ENCODE assay signal across 8 cellular contexts in genomic region chr1:21937034-21937371, GRCh38. TPM values are rescaled to one million over a fixed set of nuclear protein-coding genes. Genes with fewer than 3 reads are reported as not detected.
DNase-seq lines count a peak whose midpoint lies in the region; ATAC-seq, FAIRE-seq and TF ChIP-seq lines count a peak whose summit lies in the region.

TSS of gene HSPG2 (minus strand) at chr1:21937310. CDS start at chr1:21937217, 93 bp downstream.

- H3K4me2 ChIP-seq in BLaER1 treated with 17β-estradiol and CSF1 and Interleukin-3, amounts not matched to agents 10 nM and 100 nM, result peak within 1 kb of the TSS; percentile 87 to 98 (median 96)

- peaks cover 63% of the 10 kb centered on the region for H3K4me1 Mint-ChIP-seq in endodermal cell
- peaks cover 12 to 21% (median 18%) of the 10 kb centered on the region in 3 donors for H3K4me1 Mint-ChIP-seq in naive B cell

- peaks cover 0 to 29% (median 11%) of the 10 kb centered on the region in 11 experiments; a peak in 9 of 22 replicates for H4K20me1 ChIP-seq in BLaER1 treated with 17β-estradiol and CSF1 and Interleukin-3, amounts not matched to agents 10 nM and 100 nM

- TF ChIP-seq CTCF in NB4 (IDR thresholded peaks at IDR 0.05; ENCODE audit: low read depth, low read length), result no peak
- no peak for TF ChIP-seq CTCF in endodermal cell (conservative IDR thresholded peaks at IDR 0.05)

- H3K27ac Mint-ChIP-seq in endodermal cell (peak within 1 kb of the TSS; percentile 89), naive B cell (peak within 1 kb of the TSS in 4 of 6 donors; percentile 32 to 82 (median 58))

- H3K36me3 Mint-ChIP-seq in endodermal cell (ENCODE audit: low read depth), result peaks cover 4% of the 10 kb centered on the region
- H3K36me3 Mint-ChIP-seq in naive B cell, result peaks cover 0 to 8% of the 10 kb centered on the region in 2 donors

- no peaks in the 10 kb centered on the region for H3K27me3 Mint-ChIP-seq in endodermal cell (ENCODE audit: insufficient read depth)
- peaks cover 25 to 35% (median 34%) of the 10 kb centered on the region in 3 donors for H3K27me3 Mint-ChIP-seq in naive B cell

- no peaks in the 10 kb centered on the region for H3K9me3 ChIP-seq in BLaER1 treated with 17β-estradiol and CSF1 and Interleukin-3, amounts not matched to agents 10 nM and 100 nM (replicated peaks in 1 of 11)
- no peaks in the 10 kb centered on the region for H3K9me3 ChIP-seq in endodermal cell (ENCODE audit: control insufficient read depth, low read length)

- 0% methylated on average over 42 of the region's 52 CpGs; no CpG with 5 or more reads in 1 of the 2 experiments for WGBS in endodermal cell (ENCODE audit: insufficient coverage in 1 of 2, insufficient read length in 1 of 2), 2 experiments

- ATAC-seq in naive B cell (ENCODE audit: low read depth in 2 of 2), result peak; percentile 44 to 47

- no peak for FAIRE-seq in frontal cortex (lab: Jason Lieb, UNC)

- peak within 1 kb of the TSS; percentile 57 to 83 (median 75) for H3K4me3 ChIP-seq in BLaER1 treated with 17β-estradiol and CSF1 and Interleukin-3, amounts not matched to agents 10 nM and 100 nM
- peak within 1 kb of the TSS; percentile 76 for H3K4me3 ChIP-seq in NB4 (ENCODE audit: low read depth, low read length)
- H3K4me3 ChIP-seq in endodermal cell (ENCODE audit: low read length), result peak within 1 kb of the TSS; percentile 85

- no peaks in the 10 kb centered on the region for H3K36me3 ChIP-seq in BLaER1 treated with 17β-estradiol and CSF1 and Interleukin-3, amounts not matched to agents 10 nM and 100 nM
- H3K36me3 ChIP-seq in endodermal cell (ENCODE audit: control insufficient read depth, insufficient read depth, low read length), result peaks cover 16% of the 10 kb centered on the region

- H3K27ac ChIP-seq in BLaER1 treated with 17β-estradiol and CSF1 and Interleukin-3, amounts not matched to agents 10 nM and 100 nM, result peak within 1 kb of the TSS; percentile 50 to 85 (median 80); a peak in 21 of 22 replicates
- peak within 1 kb of the TSS; percentile 76 for H3K27ac ChIP-seq in endodermal cell (ENCODE audit: low read depth, low read length)

- peaks cover 64 to 84% (median 77%) of the 10 kb centered on the region in 10 experiments for H3K4me1 ChIP-seq in BLaER1 treated with 17β-estradiol and CSF1 and Interleukin-3, amounts not matched to agents 10 nM and 100 nM
- peaks cover 23% of the 10 kb centered on the region for H3K4me1 ChIP-seq in endodermal cell (ENCODE audit: control insufficient read depth, insufficient read depth, low read length)

- H3K9me3 Mint-ChIP-seq in endodermal cell, result no peaks in the 10 kb centered on the region
- no peaks in the 10 kb centered on the region for H3K9me3 Mint-ChIP-seq in naive B cell

- H3K9ac ChIP-seq in BLaER1 treated with 17β-estradiol and CSF1 and Interleukin-3, amounts not matched to agents 10 nM and 100 nM, result peak within 1 kb of the TSS; percentile 74 to 84 (median 81)
- H3K9ac ChIP-seq in endodermal cell (ENCODE audit: extremely low read depth, low read length, poor library complexity, severe bottlenecking), result peak within 1 kb of the TSS; percentile 41

- DNase-seq in NB4 (ENCODE audit: low read depth) (no peak), endodermal cell (no peak), naive B cell (no peak), NCI-H2029 (lab: John Stamatoyannopoulos, UW) (no peak), islet precursor cell (no peak), frontal cortex (ENCODE audit: low spot score in 2 of 2) (no peak)
- DNase-seq in stimulated activated CD4-positive, alpha-beta T cell treated with anti-CD3 and anti-CD28 coated beads, Interleukin-4, amount 100 ng/mL, for 4 hours, result no peak

- no peaks in the 10 kb centered on the region for H3K27me3 ChIP-seq in BLaER1 treated with 17β-estradiol and CSF1 and Interleukin-3, amounts not matched to agents 10 nM and 100 nM
- no peaks in the 10 kb centered on the region for H3K27me3 ChIP-seq in endodermal cell (ENCODE audit: control insufficient read depth, insufficient read depth, low read length, poor library complexity, severe bottlenecking)

- peak; percentile 28 for TF ChIP-seq POLR2A in NB4 (IDR thresholded peaks at IDR 0.05; ENCODE audit: extremely low read depth, insufficient read length)

- H3K4me3 Mint-ChIP-seq in endodermal cell (peak within 1 kb of the TSS; percentile 65), naive B cell (peak within 1 kb of the TSS; percentile 84 to 97 (median 90))

RNA-seq across cellular contexts. Expression of gene HSPG2, which starts in this region (rescaled TPM):
- total RNA-seq in endodermal cell, result 100 to 1,000 TPM; 222 to 227 TPM
- polyA plus RNA-seq in endodermal cell (2013, experiment 1 of 2), result 74.9 TPM
- polyA plus RNA-seq in endodermal cell (2013, experiment 2 of 2), result 76.7 TPM
- polyA plus RNA-seq in naive B cell (ENCODE audit: low read depth in 6 of 6), result under 1 TPM in 1 of 6 donors, not detected in 5; 0.07 TPM
- total RNA-seq in frontal cortex, result 4.5 TPM

Comparison
In these comparisons a context has a peak if more than half of its experiments do, and no peak if none do; other contexts are left out.
1. RNA of gene HSPG2 (total RNA-seq): 222 to 227 TPM in endodermal cell; 4.5 TPM in frontal cortex (single experiment); every median in the first group is over 10 times any median in the second.
2. Peak in ATAC-seq in naive B cell; RNA of the gene not detected or under 1 TPM.
3. Peak in every context shown above with its lines, with median percentiles within 50 percentile points of each other: H3K4me3 ChIP-seq.